ENCODE assay signal across 11 cellular contexts in the genomic region with DNA sequence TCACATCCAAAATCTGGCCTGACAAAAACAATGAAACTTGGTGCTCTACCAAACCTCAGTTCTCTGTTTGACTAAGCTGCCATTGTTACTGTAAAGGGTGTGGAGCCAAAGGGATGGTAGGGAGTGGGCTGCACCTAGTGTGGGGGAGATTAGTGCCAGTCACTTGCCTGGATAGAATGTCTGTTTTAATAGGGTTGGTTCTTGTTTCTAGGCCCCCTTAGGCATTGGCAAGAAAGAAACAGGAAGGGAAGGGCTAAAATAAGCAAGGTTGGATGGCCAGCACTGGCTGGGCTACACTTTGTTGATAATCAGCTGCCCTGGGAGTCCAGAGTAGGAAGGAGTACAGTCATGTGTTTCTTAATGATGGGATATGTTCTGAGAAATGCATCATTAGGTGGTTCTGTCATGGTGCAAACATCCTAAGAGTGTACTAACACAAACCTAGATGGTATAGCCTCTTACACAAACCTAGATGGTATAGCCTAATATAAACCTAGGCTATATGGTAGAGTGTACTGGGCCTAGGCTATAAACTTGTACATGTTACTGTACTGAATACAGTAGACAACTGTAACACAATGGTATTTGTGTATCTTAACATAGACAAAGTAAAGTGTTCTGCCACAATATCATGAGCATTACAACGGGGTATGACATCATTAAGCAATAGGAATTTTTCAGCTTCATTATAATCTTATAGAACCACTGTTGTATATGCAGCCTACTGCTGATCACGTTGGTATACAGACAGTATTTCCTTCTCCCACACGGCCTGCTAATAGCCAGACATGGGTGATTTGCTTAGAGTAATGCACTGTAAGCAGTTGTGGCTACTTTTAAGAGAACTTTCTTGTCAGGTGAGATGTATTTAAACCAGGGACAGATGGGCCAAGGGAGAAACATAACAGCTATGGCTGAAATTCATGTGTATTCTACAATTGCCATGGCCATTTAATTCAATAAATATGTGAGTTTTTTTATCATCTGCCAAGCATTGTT. TPM values are rescaled to one million over a fixed set of nuclear protein-coding genes. Genes with fewer than 3 reads are reported as not detected.
DNase-seq lines count a peak whose midpoint lies in the region; ATAC-seq and TF ChIP-seq lines count a peak whose summit lies in the region.
"Had no signal": no experiment of that assay in that cellular context is flagged by ENCODE, and none has a peak within 500 bp of the region (broad histone marks: within the 10 kb centered on the region; RNA-seq: fewer than 3 reads in every experiment).

No MANE protein-coding gene starts in this region.

- H3K36me3 ChIP-seq in RWPE2 (ENCODE audit: low read depth), result peaks cover 38% of the 10 kb centered on the region

- 79% methylated on average over 3 of the region's 3 CpGs for WGBS in right cardiac atrium

- H3K9me3 ChIP-seq in RWPE2 (ENCODE audit: severe bottlenecking), result no peaks in the 10 kb centered on the region
- H3K9me3 ChIP-seq in right cardiac atrium (ENCODE audit: control insufficient read depth, low read length), result no peaks in the 10 kb centered on the region

- H3K4me3 ChIP-seq in RWPE2 (ENCODE audit: severe bottlenecking), result no peak overlapping the region
- no peak overlapping the region for H3K4me3 ChIP-seq in right cardiac atrium (ENCODE audit: low read length)

- H3K27ac ChIP-seq in RWPE2 (ENCODE audit: poor library complexity, severe bottlenecking), result peak overlapping the region; percentile 66
- peak overlapping the region; percentile 7 for H3K27ac ChIP-seq in right cardiac atrium (ENCODE audit: low read length)

- DNase-seq in EH (ENCODE audit: low read depth) (peak; percentile 20), RWPE2 (ENCODE audit: low spot score) (no peak), right cardiac atrium (no peak), HCEC 1CT (no peak), HPDE6-E6E7 (ENCODE audit: extremely low spot score) (no peak)
- DNase-seq: DND-41; Karpas-422; stimulated activated CD4-positive, alpha-beta T cell treated with anti-CD3 and anti-CD28 coated beads, Interleukin-2, amount 100 ng/mL, for 24 hours had no signal

- intact Hi-C loops in right cardiac atrium (cut with DNase I), result no loop called here

- peaks cover 19% of the 10 kb centered on the region for H3K4me1 ChIP-seq in RWPE2 (ENCODE audit: insufficient read depth, poor library complexity, severe bottlenecking)
- H3K4me1 ChIP-seq in right cardiac atrium (ENCODE audit: control insufficient read depth, insufficient read depth, low read length), result peaks cover 4% of the 10 kb centered on the region

- TF ChIP-seq CTCF in RWPE2 (IDR thresholded peaks at IDR 0.05; ENCODE audit: poor library complexity, severe bottlenecking), result no peak

- ATAC-seq in GM21423 (IDR thresholded peaks at IDR 0.05; ENCODE audit: unreplicated experiment) (peak; percentile 63), RWPE2 (ENCODE audit: low read depth) (no peak), right cardiac atrium (peak; percentile 33 to 85), HG03565 (IDR thresholded peaks at IDR 0.05; ENCODE audit: unreplicated experiment) (no peak), HG03135 (IDR thresholded peaks at IDR 0.05; ENCODE audit: unreplicated experiment) (no peak)

- no peaks in the 10 kb centered on the region for H3K27me3 ChIP-seq in RWPE2 (ENCODE audit: insufficient read depth, poor library complexity, severe bottlenecking)
- H3K27me3 ChIP-seq in right cardiac atrium (ENCODE audit: control insufficient read depth, insufficient read depth), result no peaks in the 10 kb centered on the region

RNA-seq across cellular contexts. Expression of a gene that starts 15.4 kb away (rescaled TPM):
- 10 to 100 TPM; 24.5 to 27.8 (median 26.9) TPM for total RNA-seq in right cardiac atrium
- polyA plus RNA-seq in right cardiac atrium, result 30.0 TPM

RNA-seq across cellular contexts. Expression of a gene that starts 15.8 kb away (rescaled TPM):
- 10 to 100 TPM; 49.4 to 60.7 (median 52.1) TPM for total RNA-seq in right cardiac atrium
- polyA plus RNA-seq in right cardiac atrium, result 24.8 TPM

RNA-seq across cellular contexts. Expression of a gene that starts 31.9 kb away (rescaled TPM):
- 10 to 100 TPM; 61.5 to 82.7 (median 76.2) TPM for total RNA-seq in right cardiac atrium
- polyA plus RNA-seq in right cardiac atrium, result 39.8 TPM

Comparison
In these comparisons a context has a peak if more than half of its experiments do, and no peak if none do; other contexts are left out.
1. ATAC-seq: peak in GM21423 (single experiment) and right cardiac atrium (2 of 2); none in RWPE2 (single experiment), HG03565 (single experiment) and HG03135 (single experiment).